Comparison of ENCODE assay signal across 8 cellular contexts in genomic region chr2:24360050-24360962, GRCh38. TPM values are rescaled to one million over a fixed set of nuclear protein-coding genes. Genes with fewer than 3 reads are reported as not detected.
DNase-seq lines count a peak whose midpoint lies in the region; ATAC-seq and TF ChIP-seq lines count a peak whose summit lies in the region.

ITSN2 (minus strand) TSS chr2:24360536; CDS start chr2:24328082, 32,454 bp downstream.

- H3K27me3 ChIP-seq in A673 (replicated peaks; ENCODE audit: insufficient read depth, low read depth, low read length, poor library complexity): no peaks in the 10 kb centered on the region

- POLR2A ChIA-PET in A673 (lab: Charles Lee; ENCODE audit: low non-redundant PET): interaction anchor here (0.5 to 0.7 kb wide), 2 partner anchors 433 to 560 kb away, joined by 3 to 13 read pairs; partner anchors contain the start of genes ADCY3 and ATAD2B

- no peaks in the 10 kb centered on the region for H3K9me3 ChIP-seq in A673 (ENCODE audit: low read depth, low read length, poor library complexity, severe bottlenecking)

- H3K36me3 ChIP-seq in A673 (ENCODE audit: insufficient read depth, low read length, poor library complexity, severe bottlenecking): no peaks in the 10 kb centered on the region

- H3K4me1 ChIP-seq in A673 (ENCODE audit: insufficient read depth, low read length, poor library complexity, severe bottlenecking): peaks cover 4% of the 10 kb centered on the region

- ATAC-seq in GM18519 (IDR thresholded peaks at IDR 0.05; ENCODE audit: low FRiP score, unreplicated experiment) (peak; percentile 55), HG03039 (IDR thresholded peaks at IDR 0.05; ENCODE audit: unreplicated experiment) (peak; percentile 74)

- TF ChIP-seq CTCF in A673 (conservative IDR thresholded peaks at IDR 0.05; ENCODE audit: low read depth, low read length): no peak

- H3K4me3 ChIP-seq in A673 (ENCODE audit: low read depth, low read length, poor library complexity, severe bottlenecking): peak within 1 kb of the TSS; percentile 89

- BruUV-seq in A673 (replicated peaks; lab: Mats Ljungman, UMichigan): no TSS peak

- CTCF ChIA-PET in A673 (lab: Charles Lee): no interaction called here

- DNase-seq in A673 (ENCODE audit: low spot score) (peak; percentile 83), NCI-H2171 treated with DMSO at 0.1 percent for 48 hours (lab: John Stamatoyannopoulos, UW) (peak; percentile 73), caudate nucleus (lab: John Stamatoyannopoulos, UW) (peak in 56 of 61 donors; percentile 27 to 83 (median 54)), iris pigment epithelial cell (ENCODE audit: low read depth) (peak; percentile 64)
- peak; percentile 65 to 78 (median 74) for DNase-seq in activated CD4-positive, CD25-positive, alpha-beta regulatory T cell (lab: John Stamatoyannopoulos, UW)
- DNase-seq in stimulated activated CD4-positive, alpha-beta T cell treated with anti-CD3 and anti-CD28 coated beads, Interleukin-12 subunit alpha, Interleukin-12 subunit beta, amount 100 ng/mL, for 4 hours: peak; percentile 79

- H3K27ac ChIP-seq in A673 (ENCODE audit: low read depth, low read length, poor library complexity, severe bottlenecking): peak within 1 kb of the TSS; percentile 75
- peak within 1 kb of the TSS; percentile 95 for H3K27ac ChIP-seq in caudate nucleus (ENCODE audit: low read depth, low read length)

- intact Hi-C loops in A673 (cut with micrococcal nuclease; ENCODE audit: unreplicated experiment): no loop called here

RNA-seq across cellular contexts. Expression of gene ITSN2, which starts in this region (rescaled TPM):
- total RNA-seq in A673 (2021): 16.4 and 21.4 TPM in 2 replicates

Comparison
In these comparisons a context has a peak if more than half of its experiments do, and no peak if none do; other contexts are left out.
1. Peak in every context shown above with its lines: DNase-seq, ATAC-seq, H3K4me3 ChIP-seq and H3K27ac ChIP-seq.